ENCODE assay signal across 12 cellular contexts in the genomic region with DNA sequence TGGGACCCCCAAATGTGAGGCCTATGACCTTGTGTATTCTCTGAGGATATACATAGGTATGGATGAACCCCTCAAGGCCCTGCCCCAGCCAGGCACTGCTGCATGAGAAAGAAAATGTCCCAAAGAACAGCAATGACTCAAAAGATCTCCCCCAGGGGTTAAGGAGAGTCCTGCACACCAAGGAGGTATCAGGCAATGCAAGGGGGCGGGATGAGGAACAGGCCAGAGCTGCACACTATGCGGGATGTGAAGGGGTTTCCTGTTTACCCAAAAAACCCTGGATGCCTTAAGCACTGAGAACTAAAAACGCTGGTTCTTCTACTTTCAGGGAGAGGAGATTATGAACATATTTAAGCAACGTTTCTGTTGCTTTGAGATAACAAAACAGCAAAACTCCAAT. TPM values are rescaled to one million over a fixed set of nuclear protein-coding genes. Genes with fewer than 3 reads are reported as not detected.
DNase-seq lines count a peak whose midpoint lies in the region; ATAC-seq, FAIRE-seq and TF ChIP-seq lines count a peak whose summit lies in the region.
"Had no signal": no experiment of that assay in that cellular context is flagged by ENCODE, and none has a peak within 500 bp of the region (broad histone marks: within the 10 kb centered on the region; RNA-seq: fewer than 3 reads in every experiment).

No MANE protein-coding gene starts in this region.

- WGBS in K562 (ENCODE audit: insufficient coverage, low coverage, missing lambda C conversion rate) = 22% methylated on average over 4 of the region's 4 CpGs

- no peak for TF ChIP-seq POLR2A in K562 (conservative IDR thresholded peaks at IDR 0.05)

- no peak for TF ChIP-seq RAD21 in K562 (CRISPR knock-in tag; conservative IDR thresholded peaks at IDR 0.05 in 1 of 2, IDR thresholded peaks at IDR 0.05 in 1 of 2)

- peaks cover 0 to 1% (median 0%) of the 10 kb centered on the region in 5 donors for H3K9me3 Mint-ChIP-seq in CD8-positive, alpha-beta memory T cell
- no peaks in the 10 kb centered on the region for H3K9me3 Mint-ChIP-seq in natural killer cell

- TF ChIP-seq EP300 in K562 (IDR thresholded peaks at IDR 0.05; ENCODE audit: low read length) = no peak

- CTCF ChIA-PET in CD8-positive, alpha-beta memory T cell (lab: Charles Lee) = interaction anchor here (0.9 to 3.4 kb wide), 8 partner anchors 11 to 151 kb away, joined by 3 to 20 read pairs (median 4); no protein-coding TSS in a partner anchor
- CTCF ChIA-PET in K562 (lab: Yijun Ruan, JAX; ENCODE audit: low intra/inter-chr PET ratio) = interaction anchor here (0.5 kb wide), 1 partner anchor 146 kb away, joined by 3 read pairs; no protein-coding TSS in a partner anchor

- DNase-seq in CD8-positive, alpha-beta memory T cell = no peak
- no peak for DNase-seq in K562 (ENCODE audit: extremely low read depth in 1 of 4, low spot score in 3 of 4)
- no peak for DNase-seq in natural killer cell
- no peak for DNase-seq in GM03348 (ENCODE audit: low spot score)
- DNase-seq in NCI-H2029 treated with DMSO at 0.1 percent for 48 hours (lab: John Stamatoyannopoulos, UW) = no peak
- DNase-seq in HUDEP-2 (lab: John Stamatoyannopoulos, UW; ENCODE audit: unreplicated experiment in 76 of 76) = no peak
- DNase-seq: NCI-H82; nephron progenitor cell; stimulated activated CD4-positive, alpha-beta T cell treated with anti-CD3 and anti-CD28 coated beads, Interleukin-4, amount 100 ng/mL, for 4 hours had no signal

- peaks cover 78% of the 10 kb centered on the region for H3K79me2 ChIP-seq in KMS-11 (ENCODE audit: insufficient read depth, low read depth)
- H3K79me2 ChIP-seq in K562 (ENCODE audit: control insufficient read depth, insufficient read depth, low read length) = peaks cover 59% of the 10 kb centered on the region

- no peaks in the 10 kb centered on the region for H3K36me3 ChIP-seq in CD8-positive, alpha-beta memory T cell (ENCODE audit: insufficient read depth, low read length)
- H3K36me3 ChIP-seq in KMS-11 (ENCODE audit: insufficient read depth) (no peaks in the 10 kb centered on the region), K562 (ENCODE audit: control insufficient read depth, insufficient read depth, low read length) (peaks cover 6% of the 10 kb centered on the region; the same call in 1 of the 3 replicates)

- H3K4me1 ChIP-seq in CD8-positive, alpha-beta memory T cell (ENCODE audit: insufficient read depth, low read length) = peaks cover 71% of the 10 kb centered on the region
- H3K4me1 ChIP-seq in KMS-11 (ENCODE audit: low read depth, poor library complexity, severe bottlenecking) = peaks cover 73% of the 10 kb centered on the region
- peaks cover 24 to 30% of the 10 kb centered on the region in 2 experiments for H3K4me1 ChIP-seq in K562 (replicated peaks in 1 of 2; ENCODE audit: control insufficient read depth in 2 of 2, insufficient read depth in 2 of 2, low read length in 2 of 2)

- H3K27ac ChIP-seq in CD8-positive, alpha-beta memory T cell (ENCODE audit: low read depth, low read length) = no peak overlapping the region
- H3K27ac ChIP-seq in KMS-11 (peak overlapping the region; percentile 84; the same call in 1 of the 2 replicates), K562 (ENCODE audit: extremely low read depth, low read depth, low read length) (no peak overlapping the region)

- intact Hi-C loops in K562 (cut with micrococcal nuclease) (no loop called here), natural killer cell (cut with micrococcal nuclease) (loop anchor here (5.0 to 10.0 kb wide), 3 partner anchors 234 to 1872 kb away; partner anchors contain the start of gene POMT1)

- peaks cover 70 to 79% (median 72%) of the 10 kb centered on the region in 3 donors for H3K4me1 Mint-ChIP-seq in CD8-positive, alpha-beta memory T cell
- peaks cover 71 to 75% of the 10 kb centered on the region in 2 donors for H3K4me1 Mint-ChIP-seq in natural killer cell

- peak overlapping the region; percentile 14 for H3K4me3 ChIP-seq in CD8-positive, alpha-beta memory T cell (ENCODE audit: low read length)
- H3K4me3 ChIP-seq in KMS-11 (IDR thresholded peaks at IDR 0.05; ENCODE audit: insufficient read depth, low read depth, low read length) (no peak overlapping the region), K562 (no peak overlapping the region)

- no peaks in the 10 kb centered on the region for H3K27me3 ChIP-seq in CD8-positive, alpha-beta memory T cell (ENCODE audit: insufficient read depth, low read length, poor library complexity, severe bottlenecking)
- H3K27me3 ChIP-seq in KMS-11 (ENCODE audit: insufficient read depth, low read depth) (no peaks in the 10 kb centered on the region), K562 (ENCODE audit: control insufficient read depth in 2 of 2, insufficient read depth in 2 of 2, low read length in 2 of 2) (no peaks in the 10 kb centered on the region)

- no peaks in the 10 kb centered on the region for H4K20me1 ChIP-seq in KMS-11 (ENCODE audit: insufficient read depth)
- H4K20me1 ChIP-seq in K562 (replicated peaks; ENCODE audit: control insufficient read depth, insufficient read depth, low read length) = peaks cover 53% of the 10 kb centered on the region

- POLR2A ChIA-PET in CD8-positive, alpha-beta memory T cell (lab: Charles Lee) = interaction anchor here (1.0 to 1.1 kb wide), 2 partner anchors 9 to 145 kb away, joined by 3 read pairs; no protein-coding TSS in a partner anchor
- POLR2A ChIA-PET in K562 (lab: Yijun Ruan, JAX) = interaction anchor here (1.2 to 1.9 kb wide), 3 partner anchors 8 to 144 kb away, joined by 3 to 10 read pairs (median 4); no protein-coding TSS in a partner anchor

- FAIRE-seq in K562 (lab: Jason Lieb, UNC) = peak; percentile 82
- FAIRE-seq: TTC549 had no signal

- H3K9ac ChIP-seq in KMS-11 (no peak overlapping the region), K562 (ENCODE audit: insufficient read depth in 1 of 2, low read depth in 2 of 2, low read length in 2 of 2) (no peak overlapping the region; a peak in 1 of 4 replicates)

- H3K4me3 Mint-ChIP-seq in CD8-positive, alpha-beta memory T cell = peak overlapping the region; percentile 73 to 86 (median 84)
- H3K4me3 Mint-ChIP-seq in natural killer cell = peak overlapping the region; percentile 75
- H3K4me3 Mint-ChIP-seq: nephron progenitor cell had no signal

- TF ChIP-seq CTCF in KMS-11 (conservative IDR thresholded peaks at IDR 0.05; ENCODE audit: low read depth, low read length) = no peak
- TF ChIP-seq CTCF in K562 (IDR thresholded peaks at IDR 0.05 in 2 of 3, conservative IDR thresholded peaks at IDR 0.05 in 1 of 3; ENCODE audit: insufficient read depth in 2 of 3, low read depth in 1 of 3, low read length in 3 of 3) = no peak
- no peak for TF ChIP-seq CTCF in natural killer cell (IDR thresholded peaks at IDR 0.05)

- peak overlapping the region; percentile 78 to 99 (median 92) for H3K27ac Mint-ChIP-seq in CD8-positive, alpha-beta memory T cell
- peak overlapping the region; percentile 92 to 95 for H3K27ac Mint-ChIP-seq in natural killer cell
- H3K27ac Mint-ChIP-seq: nephron progenitor cell had no signal

- peaks cover 4% of the 10 kb centered on the region for H3K9me1 ChIP-seq in K562 (ENCODE audit: control insufficient read depth, insufficient read depth, low read length)

- H2AFZ ChIP-seq in KMS-11 (ENCODE audit: low read depth) (no peak overlapping the region), K562 (ENCODE audit: low read depth, low read length) (no peak overlapping the region)

- H3K36me3 Mint-ChIP-seq in CD8-positive, alpha-beta memory T cell = peaks cover 3 to 30% (median 5%) of the 10 kb centered on the region in 3 donors
- no peaks in the 10 kb centered on the region for H3K36me3 Mint-ChIP-seq in natural killer cell

- H3K27me3 Mint-ChIP-seq in CD8-positive, alpha-beta memory T cell = peaks cover 0 to 2% of the 10 kb centered on the region in 2 donors
- no peaks in the 10 kb centered on the region for H3K27me3 Mint-ChIP-seq in natural killer cell (ENCODE audit: low read depth in 2 of 2)

- H3K4me2 ChIP-seq in KMS-11 = peak overlapping the region; percentile 62; the same call in 1 of the 2 replicates
- H3K4me2 ChIP-seq in K562 (ENCODE audit: insufficient read depth, low read length) = no peak overlapping the region

- H3K9me3 ChIP-seq in CD8-positive, alpha-beta memory T cell (ENCODE audit: low read length) = no peaks in the 10 kb centered on the region
- no peaks in the 10 kb centered on the region for H3K9me3 ChIP-seq in K562 (replicated peaks; ENCODE audit: control insufficient read depth, insufficient read depth, low read depth, low read length)

- BruUV-seq in K562 (replicated peaks; lab: Mats Ljungman, UMichigan) = no TSS peak

- no peak for ATAC-seq in K562
- no peak for ATAC-seq in natural killer cell
- no peak for ATAC-seq in HG02759 (IDR thresholded peaks at IDR 0.05; ENCODE audit: unreplicated experiment)

- in situ Hi-C loops in K562 (cut with MboI) = no loop called here

RNA-seq across cellular contexts. Expression of gene RAPGEF1, which starts 3.4 kb away (rescaled TPM):
- 100 to 1,000 TPM; 145 to 148 TPM for total RNA-seq in CD8-positive, alpha-beta memory T cell
- 20.1 TPM for polyA plus RNA-seq in CD8-positive, alpha-beta memory T cell
- total RNA-seq in K562 (2011; cell fraction: chromatin; rRNA removed; ENCODE audit: low replicate concordance) = 42.0 and 63.9 TPM in 2 replicates
- total RNA-seq in K562 (2011; cell fraction: nucleolus; rRNA removed) = 20.0 and 28.9 TPM in 2 replicates
- 26.3 and 27.1 TPM in 2 replicates for total RNA-seq in K562 (2011; cell fraction: nucleoplasm; rRNA removed)
- total RNA-seq in K562 (2014; rRNA removed) = 19.9 and 25.5 TPM in 2 replicates
- 13.7 and 15.8 TPM in 2 replicates for total RNA-seq in K562 (2014; rRNA removed; fragmentation: Illumina TruSeq; extraction: Trizol)
- total RNA-seq in K562 (2015; rRNA removed; fragmentation: Illumina TruSeq; extraction: Trizol) = 17.8 and 19.2 TPM in 2 replicates
- 36.4 and 44.1 TPM in 2 replicates for total RNA-seq in K562 (2021)
- polyA plus RNA-seq in K562 (2011; rRNA removed) = 22.9 and 27.1 TPM in 2 replicates
- polyA plus RNA-seq in K562 (2011; cell fraction: cytosol; rRNA removed) = 22.7 and 25.8 TPM in 2 replicates
- 26.4 and 33.4 TPM in 2 replicates for polyA plus RNA-seq in K562 (2011; cell fraction: nucleus; rRNA removed)
- 25.0 and 32.0 TPM in 2 replicates for polyA plus RNA-seq in K562 (2012)
- 26.6 TPM in 2 replicates for polyA plus RNA-seq in K562 (2014; fragmentation: Illumina TruSeq; extraction: Trizol)
- polyA plus RNA-seq in K562 (2014; fragmentation: Nextera tagmentation; extraction: Ambion mirVana) = under 1 TPM; 0.06 to 0.10 TPM
- 23.2 and 27.9 TPM in 2 replicates for polyA plus RNA-seq in K562 (2014; rRNA removed)
- 19.9 and 22.5 TPM in 2 replicates for polyA minus RNA-seq in K562 (2011; rRNA and poly(A)+ RNA removed)
- 13.9 and 19.5 TPM in 2 replicates for polyA minus RNA-seq in K562 (2011; cell fraction: cytosol; rRNA and poly(A)+ RNA removed)
- polyA minus RNA-seq in K562 (2011; cell fraction: nucleus; rRNA and poly(A)+ RNA removed) = 10.1 and 12.6 TPM in 2 replicates
- 100 to 1,000 TPM; 210 to 224 (median 222) TPM for total RNA-seq in natural killer cell
